Comparison of ENCODE assay signal across 13 cellular contexts in genomic region chr13:113839536-113840204, GRCh38. TPM values are rescaled to one million over a fixed set of nuclear protein-coding genes. Genes with fewer than 3 reads are reported as not detected.
DNase-seq lines count a peak whose midpoint lies in the region; FAIRE-seq and TF ChIP-seq lines count a peak whose summit lies in the region.
"Had no signal": no experiment of that assay in that cellular context is flagged by ENCODE, and none has a peak within 500 bp of the region (broad histone marks: within the 10 kb centered on the region; RNA-seq: fewer than 3 reads in every experiment).

No MANE protein-coding gene starts in this region.

- peak overlapping the region; percentile 73 to 92 (median 82) for H3K4me2 ChIP-seq in BLaER1 treated with 17β-estradiol and CSF1 and Interleukin-3, amounts not matched to agents 10 nM and 100 nM
- H3K4me2 ChIP-seq in hepatocyte: peak overlapping the region; percentile 25

- H3K9me3 ChIP-seq in BLaER1 treated with 17β-estradiol and CSF1 and Interleukin-3, amounts not matched to agents 10 nM and 100 nM (replicated peaks in 1 of 11): peaks cover 0 to 17% (median 0%) of the 10 kb centered on the region in 11 experiments; a peak in 7 of 22 replicates
- H3K9me3 ChIP-seq in hepatocyte (ENCODE audit: low read depth): no peaks in the 10 kb centered on the region
- H3K9me3 ChIP-seq: ovary had no signal

- H3K79me2 ChIP-seq in hepatocyte: no peaks in the 10 kb centered on the region

- no peak for DNase-seq in bronchial epithelial cell (ENCODE audit: low read depth)
- no peak for DNase-seq in hepatocyte (ENCODE audit: low spot score)
- no peak for DNase-seq in skeletal muscle cell (ENCODE audit: low read depth)
- DNase-seq in activated naive CD4-positive, alpha-beta T cell treated with anti-CD3 and anti-CD28 coated beads, Interleukin-2, amount 10 ng/mL, durations not matched to agents 7 days and 5 days: no peak
- DNase-seq in NCI-H128 (lab: John Stamatoyannopoulos, UW; ENCODE audit: unreplicated experiment): no peak
- no peak for DNase-seq in NCI-H446 treated with DMSO at 0.1 percent for 48 hours (lab: John Stamatoyannopoulos, UW)
- DNase-seq in H54 (ENCODE audit: insufficient read length, low spot score): no peak
- DNase-seq: activated B cell treated with CpG ODN at 0.5 μM for 24 hours; activated T-cell treated with anti-CD3 and anti-CD28 coated beads, Interleukin-2, amount 50 U/mL, for 48 hours; AML-193; NCI-H345 had no signal

- H4K20me1 ChIP-seq in BLaER1 treated with 17β-estradiol and CSF1 and Interleukin-3, amounts not matched to agents 10 nM and 100 nM: peaks cover 49 to 87% (median 81%) of the 10 kb centered on the region in 11 experiments; a peak in 21 of 22 replicates
- no peaks in the 10 kb centered on the region for H4K20me1 ChIP-seq in hepatocyte (ENCODE audit: insufficient read depth, poor library complexity, severe bottlenecking)

- 91% methylated on average over 24 of the region's 24 CpGs for WGBS in hepatocyte (ENCODE audit: low lambda C conversion rate, missing lambda C conversion rate)

- TF ChIP-seq CTCF in bronchial epithelial cell (IDR thresholded peaks at IDR 0.05; ENCODE audit: insufficient read depth, low read length, severe bottlenecking) (no peak), hepatocyte (IDR thresholded peaks at IDR 0.05; ENCODE audit: poor library complexity) (no peak)

- H3K27ac ChIP-seq in BLaER1 treated with 17β-estradiol and CSF1 and Interleukin-3, amounts not matched to agents 10 nM and 100 nM: peak overlapping the region in 6 of 11 experiments; percentile 10 to 80 (median 74); a peak in 5 of 22 replicates
- peak overlapping the region; percentile 43 for H3K27ac ChIP-seq in hepatocyte

- peaks cover 0 to 52% (median 15%) of the 10 kb centered on the region in 11 experiments; a peak in 14 of 22 replicates for H3K36me3 ChIP-seq in BLaER1 treated with 17β-estradiol and CSF1 and Interleukin-3, amounts not matched to agents 10 nM and 100 nM
- H3K36me3 ChIP-seq in bronchial epithelial cell (ENCODE audit: control insufficient read depth, insufficient read depth, low read length) (peaks cover 11% of the 10 kb centered on the region), hepatocyte (replicated peaks; ENCODE audit: insufficient read depth, low read depth) (no peaks in the 10 kb centered on the region)
- H3K36me3 ChIP-seq: ovary had no signal

- H3K4me3 Mint-ChIP-seq in activated naive CD4-positive, alpha-beta T cell treated with anti-CD3 and anti-CD28 coated beads, Interleukin-2, amount 10 ng/mL, durations not matched to agents 7 days and 5 days: no peak overlapping the region
- H3K4me3 Mint-ChIP-seq: activated B cell treated with CpG ODN at 0.5 μM for 24 hours had no signal

- peaks cover 6% of the 10 kb centered on the region for H3K9me3 Mint-ChIP-seq in activated naive CD4-positive, alpha-beta T cell treated with anti-CD3 and anti-CD28 coated beads, Interleukin-2, amount 10 ng/mL, durations not matched to agents 7 days and 5 days
- H3K9me3 Mint-ChIP-seq: activated B cell treated with CpG ODN at 0.5 μM for 24 hours had no signal

- peaks cover 29% of the 10 kb centered on the region for H3K4me1 Mint-ChIP-seq in activated naive CD4-positive, alpha-beta T cell treated with anti-CD3 and anti-CD28 coated beads, Interleukin-2, amount 10 ng/mL, durations not matched to agents 7 days and 5 days

- H3K27ac Mint-ChIP-seq in activated naive CD4-positive, alpha-beta T cell treated with anti-CD3 and anti-CD28 coated beads, Interleukin-2, amount 10 ng/mL, durations not matched to agents 7 days and 5 days: no peak overlapping the region
- H3K27ac Mint-ChIP-seq: activated B cell treated with CpG ODN at 0.5 μM for 24 hours had no signal

- H3K27me3 Mint-ChIP-seq in activated naive CD4-positive, alpha-beta T cell treated with anti-CD3 and anti-CD28 coated beads, Interleukin-2, amount 10 ng/mL, durations not matched to agents 7 days and 5 days: peaks cover 8% of the 10 kb centered on the region

- H3K9ac ChIP-seq in BLaER1 treated with 17β-estradiol and CSF1 and Interleukin-3, amounts not matched to agents 10 nM and 100 nM: peak overlapping the region in 6 of 11 experiments; percentile 2 to 51 (median 13); a peak in 8 of 22 replicates

- no peak for TF ChIP-seq POLR2A in H54 (IDR thresholded peaks at IDR 0.05; ENCODE audit: low read depth, low read length)

- CTCF ChIA-PET in activated naive CD4-positive, alpha-beta T cell treated with anti-CD3 and anti-CD28 coated beads, Interleukin-2, amount 10 ng/mL, durations not matched to agents 7 days and 5 days (lab: Charles Lee): no interaction called here

- peaks cover 10% of the 10 kb centered on the region for H3K36me3 Mint-ChIP-seq in activated naive CD4-positive, alpha-beta T cell treated with anti-CD3 and anti-CD28 coated beads, Interleukin-2, amount 10 ng/mL, durations not matched to agents 7 days and 5 days

- H3K9me2 ChIP-seq in hepatocyte (replicated peaks; ENCODE audit: insufficient read depth): no peaks in the 10 kb centered on the region

- H3K4me3 ChIP-seq in BLaER1 treated with 17β-estradiol and CSF1 and Interleukin-3, amounts not matched to agents 10 nM and 100 nM: no peak overlapping the region
- H3K4me3 ChIP-seq in bronchial epithelial cell (ENCODE audit: low read depth, low read length) (peak overlapping the region; percentile 6), hepatocyte (no peak overlapping the region), skeletal muscle cell (ENCODE audit: low read depth, low read length) (peak overlapping the region; percentile 57)

- FAIRE-seq in bronchial epithelial cell (lab: Jason Lieb, UNC): no peak
- no peak for FAIRE-seq in H54 (lab: Jason Lieb, UNC)

- H2AFZ ChIP-seq in hepatocyte: no peak overlapping the region

- H3K4me1 ChIP-seq in BLaER1 treated with 17β-estradiol and CSF1 and Interleukin-3, amounts not matched to agents 10 nM and 100 nM: peaks cover 65 to 92% (median 91%) of the 10 kb centered on the region in 10 experiments
- peaks cover 35% of the 10 kb centered on the region for H3K4me1 ChIP-seq in hepatocyte (ENCODE audit: insufficient read depth)

- peaks cover 0 to 30% (median 4%) of the 10 kb centered on the region in 11 experiments; a peak in 11 of 22 replicates for H3K27me3 ChIP-seq in BLaER1 treated with 17β-estradiol and CSF1 and Interleukin-3, amounts not matched to agents 10 nM and 100 nM
- H3K27me3 ChIP-seq in bronchial epithelial cell (ENCODE audit: control insufficient read depth, insufficient read depth, low read length): no peaks in the 10 kb centered on the region
- H3K27me3 ChIP-seq in hepatocyte: no peaks in the 10 kb centered on the region
- H3K27me3 ChIP-seq: ovary had no signal

RNA-seq across cellular contexts. Expression of gene GAS6, which starts 24.2 kb away (rescaled TPM):
- total RNA-seq in bronchial epithelial cell (41.3 and 70.0 TPM in 2 replicates), hepatocyte (62.5 and 70.0 TPM in 2 replicates)
- polyA plus RNA-seq in hepatocyte: 146 and 163 TPM in 2 replicates

Comparison
In these comparisons a context has a peak if more than half of its experiments do, and no peak if none do; other contexts are left out.
1. H3K4me3 ChIP-seq: peak in bronchial epithelial cell (single experiment) and skeletal muscle cell (single experiment); none in BLaER1 treated with 17β-estradiol and CSF1 and Interleukin-3, amounts not matched to agents 10 nM and 100 nM (0 of 10) and hepatocyte (single experiment).